ENCODE assay signal across 28 cellular contexts in the genomic region with DNA sequence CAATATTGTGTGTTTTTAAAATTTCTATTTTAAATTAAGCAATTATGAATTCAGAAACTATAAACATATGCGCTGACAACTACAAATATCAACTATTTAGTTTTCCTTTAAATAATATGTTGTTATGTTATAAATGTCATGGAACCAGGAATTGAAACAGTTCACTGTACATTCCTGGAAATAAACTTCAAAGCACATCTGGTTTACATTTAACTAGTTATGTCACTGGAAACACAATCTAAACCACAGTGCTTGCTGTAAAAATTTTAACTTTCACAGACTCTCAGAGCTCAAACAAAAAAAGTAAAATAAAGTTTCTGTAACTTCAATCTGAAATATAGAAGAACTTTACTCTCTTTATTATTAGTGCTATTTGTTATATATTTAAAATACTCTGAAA.
DNase-seq lines count a peak whose midpoint lies in the region; ATAC-seq and TF ChIP-seq lines count a peak whose summit lies in the region.
"Had no signal": no experiment of that assay in that cellular context is flagged by ENCODE, and none has a peak within 500 bp of the region (broad histone marks: within the 10 kb centered on the region; RNA-seq: fewer than 3 reads in every experiment).

No MANE protein-coding gene starts in this region.

- peaks cover 18% of the 10 kb centered on the region for H3K4me1 Mint-ChIP-seq in Caco-2 (ENCODE audit: low read depth, unreplicated experiment)
- H3K4me1 Mint-ChIP-seq: CD4-positive, CD25-positive, alpha-beta regulatory T cell; natural killer cell; T-helper 17 cell had no signal

- TF ChIP-seq CTCF in Caco-2 (IDR thresholded peaks at IDR 0.05; ENCODE audit: insufficient read depth in 1 of 2, low read depth in 1 of 2, low read length in 1 of 2, severe bottlenecking in 1 of 2, unreplicated experiment in 1 of 2) (no peak), astrocyte of the cerebellum (IDR thresholded peaks at IDR 0.05; ENCODE audit: low read depth, low read length, missing control alignments) (no peak), left lung (IDR thresholded peaks at IDR 0.05) (no peak)

- no peak for ATAC-seq in left lung
- ATAC-seq: activated CD8-positive, alpha-beta T cell treated with anti-CD3 and anti-CD28 coated beads, Interleukin-2, amount 10 ng/mL, durations not matched to agents 7 days and 5 days; esophagus mucosa; GM12878; HCT116; natural killer cell; Panc1; T-helper 17 cell had no signal

- no TSS peak for BruUV-seq in Caco-2 (replicated peaks; lab: Mats Ljungman, UMichigan)

- H3K9me3 Mint-ChIP-seq in Caco-2 (ENCODE audit: unreplicated experiment): no peaks in the 10 kb centered on the region
- H3K9me3 Mint-ChIP-seq: brain; CD4-positive, CD25-positive, alpha-beta regulatory T cell had no signal

- no peaks in the 10 kb centered on the region for H3K36me3 Mint-ChIP-seq in Caco-2 (ENCODE audit: insufficient read depth, unreplicated experiment)
- H3K36me3 Mint-ChIP-seq: CD4-positive, CD25-positive, alpha-beta regulatory T cell; natural killer cell had no signal

- H3K27me3 Mint-ChIP-seq in Caco-2 (ENCODE audit: insufficient read depth, unreplicated experiment): no peaks in the 10 kb centered on the region
- H3K27me3 Mint-ChIP-seq: brain; CD4-positive, CD25-positive, alpha-beta regulatory T cell had no signal

- peak overlapping the region; percentile 52 for H3K4me3 Mint-ChIP-seq in Caco-2 (ENCODE audit: unreplicated experiment)
- H3K4me3 Mint-ChIP-seq: activated CD8-positive, alpha-beta T cell treated with anti-CD3 and anti-CD28 coated beads, Interleukin-2, amount 10 ng/mL, durations not matched to agents 7 days and 5 days; brain; CD4-positive, CD25-positive, alpha-beta regulatory T cell; natural killer cell; T-helper 17 cell had no signal

- intact Hi-C loops in Caco-2 (cut with micrococcal nuclease; ENCODE audit: unreplicated experiment) (loop anchor here (10.0 kb wide), 1 partner anchor 144 kb away; no protein-coding TSS in a partner anchor), left lung (cut with DNase I) (no loop called here)

- H3K36me3 ChIP-seq in Caco-2 (ENCODE audit: control insufficient read depth, insufficient read depth, low read length): no peaks in the 10 kb centered on the region
- no peaks in the 10 kb centered on the region for H3K36me3 ChIP-seq in left lung
- H3K36me3 ChIP-seq: upper lobe of left lung had no signal

- H3K9me3 ChIP-seq in Caco-2 (no peaks in the 10 kb centered on the region), left lung (no peaks in the 10 kb centered on the region)
- H3K9me3 ChIP-seq: upper lobe of left lung had no signal

- H3K4me3 ChIP-seq in Caco-2 (ENCODE audit: low read depth, low read length): no peak overlapping the region
- no peak overlapping the region for H3K4me3 ChIP-seq in astrocyte of the cerebellum (ENCODE audit: low read depth, low read length)
- no peak overlapping the region for H3K4me3 ChIP-seq in left lung
- H3K4me3 ChIP-seq: GM12878, upper lobe of left lung had no signal

- H3K4me1 ChIP-seq in Caco-2 (peaks cover 17% of the 10 kb centered on the region), left lung (no peaks in the 10 kb centered on the region)
- H3K4me1 ChIP-seq: upper lobe of left lung had no signal

- POLR2A ChIA-PET in Caco-2 (lab: Charles Lee): no interaction called here

- CTCF ChIA-PET in Caco-2 (lab: Charles Lee): no interaction called here

- H3K27me3 ChIP-seq in Caco-2 (replicated peaks; ENCODE audit: control insufficient read depth, insufficient read depth, low read length) (no peaks in the 10 kb centered on the region), left lung (no peaks in the 10 kb centered on the region)
- H3K27me3 ChIP-seq: upper lobe of left lung had no signal

- DNase-seq in Caco-2: no peak
- DNase-seq in astrocyte of the cerebellum (ENCODE audit: low read depth): peak; percentile 54
- DNase-seq in fibroblast of peridontal ligament (ENCODE audit: extremely low read depth): peak; percentile 84
- DNase-seq in renal cortical epithelial cell (ENCODE audit: low read depth): peak; percentile 4
- no peak for DNase-seq in left lung
- DNase-seq in DMS53 treated with DMSO at 0.1 percent for 48 hours (lab: John Stamatoyannopoulos, UW; ENCODE audit: unreplicated experiment): no peak
- DNase-seq in NCI-H2107 treated with DMSO at 0.1 percent for 48 hours (lab: John Stamatoyannopoulos, UW; ENCODE audit: unreplicated experiment): no peak
- DNase-seq: activated CD4-positive, CD25-positive, alpha-beta regulatory T cell treated with anti-CD3 and anti-CD28 coated beads, Interleukin-2, amount 50 U/mL, for 72 hours; activated CD8-positive, alpha-beta T cell treated with anti-CD3 and anti-CD28 coated beads, Interleukin-2, amount 10 ng/mL, durations not matched to agents 7 days and 5 days; activated effector memory CD4-positive, alpha-beta T cell treated with Interleukin-2 at 50 U/mL for 16 hours; activated T-cell treated with anti-CD3 and anti-CD28 coated beads for 4 hours; CD4-positive, CD25-positive, alpha-beta regulatory T cell; effector memory CD4-positive, alpha-beta T cell; EL; glutamatergic neuron; natural killer cell; NCI-H1417; NCI-H2029 treated with DMSO at 0.1 percent for 48 hours; NCI-H2227 treated with DMSO at 0.1 percent for 48 hours; NCI-H69; stimulated activated CD4-positive, alpha-beta T cell treated with anti-CD3 and anti-CD28 coated beads, Interleukin-2, amount 100 ng/mL, for 48 hours; T-helper 17 cell; upper lobe of left lung had no signal

- H3K27ac Mint-ChIP-seq in Caco-2 (ENCODE audit: unreplicated experiment): no peak overlapping the region
- H3K27ac Mint-ChIP-seq: activated CD8-positive, alpha-beta T cell treated with anti-CD3 and anti-CD28 coated beads, Interleukin-2, amount 10 ng/mL, durations not matched to agents 7 days and 5 days; CD4-positive, CD25-positive, alpha-beta regulatory T cell; natural killer cell; T-helper 17 cell had no signal

- in situ Hi-C loops in astrocyte of the cerebellum (cut with HindIII; ENCODE audit: low sequenced_read_pairs): no loop called here

- no peak overlapping the region for H3K27ac ChIP-seq in left lung
- H3K27ac ChIP-seq: upper lobe of left lung had no signal

Comparison
In these comparisons a context has a peak if more than half of its experiments do, and no peak if none do; other contexts are left out.
1. DNase-seq: peak in astrocyte of the cerebellum (single experiment), fibroblast of peridontal ligament (single experiment) and renal cortical epithelial cell (single experiment); none in Caco-2 (0 of 2), left lung (0 of 2), DMS53 treated with DMSO at 0.1 percent for 48 hours (single experiment) and NCI-H2107 treated with DMSO at 0.1 percent for 48 hours (single experiment).